In the genomic region with DNA sequence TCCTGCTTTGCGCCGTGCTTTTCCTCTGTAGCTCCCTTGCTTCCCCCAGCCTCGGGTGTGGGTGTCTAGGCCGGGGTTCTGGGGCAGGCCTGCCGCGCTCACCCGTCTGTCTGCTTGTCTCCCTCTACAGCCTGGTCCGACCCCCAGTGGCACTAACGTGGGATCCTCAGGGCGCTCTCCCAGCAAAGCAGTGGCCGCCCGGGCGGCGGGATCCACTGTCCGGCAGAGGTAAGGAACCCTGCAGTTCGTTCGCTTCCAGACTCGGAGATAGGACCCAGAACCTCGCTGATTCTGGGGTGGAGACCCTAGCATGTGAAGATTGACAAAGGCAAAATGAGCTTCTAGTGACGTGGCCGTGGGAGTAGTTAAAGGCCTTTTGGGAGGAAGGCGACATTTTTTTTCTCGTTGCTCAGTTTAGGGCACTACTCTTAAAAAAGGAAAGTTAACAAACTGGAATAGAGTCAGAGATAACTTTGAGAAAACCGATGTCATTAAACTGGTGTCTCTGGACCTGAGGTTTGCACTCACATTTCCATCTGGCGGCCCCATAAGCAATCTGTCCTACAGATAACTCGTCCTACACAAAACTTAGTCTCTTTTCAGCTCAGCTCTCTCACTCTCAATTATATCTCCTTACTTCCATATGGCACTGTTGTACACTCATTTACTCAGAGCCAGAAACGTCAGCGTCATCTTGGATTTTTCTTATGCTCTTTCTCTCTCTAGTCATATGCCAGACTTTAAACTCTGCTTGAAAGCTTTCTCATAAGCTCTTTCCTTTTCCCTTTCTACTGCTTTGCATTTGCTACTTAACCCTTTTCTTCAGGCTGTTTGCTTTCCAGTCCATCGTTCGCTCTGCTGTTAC, we compare ENCODE assay signal across 8 cellular contexts. TPM values are rescaled to one million over a fixed set of nuclear protein-coding genes. Genes with fewer than 3 reads are reported as not detected.
DNase-seq lines count a peak whose midpoint lies in the region; ATAC-seq, FAIRE-seq and TF ChIP-seq lines count a peak whose summit lies in the region.

No MANE protein-coding gene starts in this region.

- H3K9ac ChIP-seq in BLaER1 (peak overlapping the region; percentile 89), HUES6 (ENCODE audit: low read length) (peak overlapping the region; percentile 98)

- H4K20me1 ChIP-seq in BLaER1: peaks cover 94% of the 10 kb centered on the region

- ATAC-seq in GM19397 (IDR thresholded peaks at IDR 0.05; ENCODE audit: unreplicated experiment): peak; percentile 26

- H3K4me3 ChIP-seq in BLaER1 (peak overlapping the region; percentile 89), HUES6 (ENCODE audit: low read depth, low read length) (peak overlapping the region; percentile 98), uterus (peak overlapping the region; percentile 70 to 95)

- H3K36me3 ChIP-seq in BLaER1: peaks cover 52% of the 10 kb centered on the region
- H3K36me3 ChIP-seq in HUES6 (ENCODE audit: control insufficient read depth, insufficient read depth, low read length): peaks cover 42% of the 10 kb centered on the region
- no peaks in the 10 kb centered on the region for H3K36me3 ChIP-seq in uterus

- no peaks in the 10 kb centered on the region for H3K9me3 ChIP-seq in BLaER1
- H3K9me3 ChIP-seq in HUES6 (ENCODE audit: control insufficient read depth, insufficient read depth, low read depth, low read length): no peaks in the 10 kb centered on the region
- H3K9me3 ChIP-seq in uterus: no peaks in the 10 kb centered on the region

- no peak for TF ChIP-seq POLR2A in uterus (IDR thresholded peaks at IDR 0.05)

- peak in 2 of 61 donors; percentile 80 to 83 for DNase-seq in caudate nucleus (lab: John Stamatoyannopoulos, UW)
- peak; percentile 20 for DNase-seq in medulla oblongata (ENCODE audit: extremely low spot score)
- no peak for DNase-seq in uterus
- no peak for DNase-seq in D341Med (ENCODE audit: low spot score)
- DNase-seq in HTR-8/SVneo (ENCODE audit: insufficient read length, low spot score): no peak

- intact Hi-C loops in uterus (cut with DNase I; ENCODE audit: low total_unique reads): no loop called here

- H3K4me2 ChIP-seq in BLaER1: peak overlapping the region; percentile 95

- no peak for FAIRE-seq in HTR-8/SVneo (lab: Jason Lieb, UNC)

- H3K27ac ChIP-seq in BLaER1 (peak overlapping the region; percentile 97), HUES6 (ENCODE audit: low read depth, low read length) (peak overlapping the region; percentile 99), caudate nucleus (ENCODE audit: low read depth, low read length) (peak overlapping the region; percentile 100), uterus (peak overlapping the region; percentile 89 to 96)

- no peak for TF ChIP-seq CTCF in uterus (IDR thresholded peaks at IDR 0.05)

- H3K4me1 ChIP-seq in BLaER1 (peaks cover 36% of the 10 kb centered on the region), HUES6 (ENCODE audit: control insufficient read depth, insufficient read depth, low read length) (0 out of 2 replicates have a peak, but pooled peaks cover 7% of the 10 kb centered on the region), uterus (peaks cover 20 to 27% of the 10 kb centered on the region in 2 donors)

- no peaks in the 10 kb centered on the region for H3K27me3 ChIP-seq in BLaER1
- no peaks in the 10 kb centered on the region for H3K27me3 ChIP-seq in HUES6 (ENCODE audit: control insufficient read depth, insufficient read depth, low read length)
- H3K27me3 ChIP-seq in uterus: no peaks in the 10 kb centered on the region

RNA-seq across cellular contexts. Expression of gene SEC61B, which starts 0.6 kb away (rescaled TPM):
- 100 to 1,000 TPM in 2 of 4 donors, 10 to 100 TPM in 2; 12.8 to 244 (median 70.1) TPM for total RNA-seq in uterus

RNA-seq across cellular contexts. Expression of gene ALG2, which starts 0.9 kb away (rescaled TPM):
- 10 to 100 TPM; 37.6 to 62.2 (median 45.3) TPM for total RNA-seq in uterus
